Comparison of ENCODE assay signal across 16 cellular contexts in genomic region chr13:40403509-40404241, GRCh38.
DNase-seq lines count a peak whose midpoint lies in the region; ATAC-seq and TF ChIP-seq lines count a peak whose summit lies in the region.
"Had no signal": no experiment of that assay in that cellular context is flagged by ENCODE, and none has a peak within 500 bp of the region (broad histone marks: within the 10 kb centered on the region; RNA-seq: fewer than 3 reads in every experiment).

No MANE protein-coding gene starts in this region.

- H3K36me3 Mint-ChIP-seq in GM23338 (ENCODE audit: low read depth) = no peaks in the 10 kb centered on the region
- no peaks in the 10 kb centered on the region for H3K36me3 Mint-ChIP-seq in activated T-helper 17 cell treated with anti-CD3 and anti-CD28 coated beads, Interleukin-2, amount 50 U/mL, for 72 hours (ENCODE audit: low read depth)
- H3K36me3 Mint-ChIP-seq: naive B cell had no signal

- H4K20me1 ChIP-seq in GM23338 (replicated peaks; ENCODE audit: insufficient read depth) = no peaks in the 10 kb centered on the region
- H4K20me1 ChIP-seq in smooth muscle cell (ENCODE audit: low read depth) = no peaks in the 10 kb centered on the region

- H3K9ac ChIP-seq in adipocyte (ENCODE audit: low read length) (peak overlapping the region; percentile 87), smooth muscle cell (ENCODE audit: low read depth) (peak overlapping the region; percentile 8)

- peak; percentile 31; the same call in 2 of the 3 replicates for ATAC-seq in GM23338
- ATAC-seq in lower lobe of right lung = no peak
- no peak for ATAC-seq in activated T-helper 17 cell treated with anti-CD3 and anti-CD28 coated beads, Interleukin-2, amount 50 U/mL, for 72 hours (replicated peaks)
- ATAC-seq in omental fat pad (ENCODE audit: low FRiP score) = no peak

- intact Hi-C loops in lower lobe of right lung (cut with DNase I) = no loop called here

- no peaks in the 10 kb centered on the region for H3K9me2 ChIP-seq in GM23338 (ENCODE audit: insufficient read depth)

- peaks cover 3% of the 10 kb centered on the region for H3K27me3 Mint-ChIP-seq in GM23338 (ENCODE audit: insufficient read depth, low read depth, poor library complexity)
- no peaks in the 10 kb centered on the region for H3K27me3 Mint-ChIP-seq in activated T-helper 17 cell treated with anti-CD3 and anti-CD28 coated beads, Interleukin-2, amount 50 U/mL, for 72 hours
- H3K27me3 Mint-ChIP-seq: naive B cell had no signal

- H2AFZ ChIP-seq in GM23338 (no peak overlapping the region), smooth muscle cell (ENCODE audit: low read depth) (no peak overlapping the region)

- H3K27ac ChIP-seq in GM23338 (ENCODE audit: low read depth) (no peak overlapping the region), lower lobe of right lung (peak overlapping the region; percentile 69), smooth muscle cell (ENCODE audit: low read depth) (peak overlapping the region; percentile 66)

- H3K27ac Mint-ChIP-seq in GM23338 = no peak overlapping the region
- no peak overlapping the region for H3K27ac Mint-ChIP-seq in activated T-helper 17 cell treated with anti-CD3 and anti-CD28 coated beads, Interleukin-2, amount 50 U/mL, for 72 hours

- H3K4me3 ChIP-seq in GM23338 (no peak overlapping the region), adipocyte (ENCODE audit: low read length) (peak overlapping the region; percentile 51), lower lobe of right lung (no peak overlapping the region), smooth muscle cell (no peak overlapping the region)
- H3K4me3 ChIP-seq: adrenal gland, psoas muscle, tibial artery had no signal

- H3K4me2 ChIP-seq in GM23338 = no peak overlapping the region
- peak overlapping the region; percentile 43 for H3K4me2 ChIP-seq in smooth muscle cell

- no peak for DNase-seq in GM23338 (ENCODE audit: low spot score)
- no peak for DNase-seq in adipocyte (ENCODE audit: low read depth)
- no peak for DNase-seq in lower lobe of right lung
- DNase-seq in smooth muscle cell (lab: John Stamatoyannopoulos, UW; ENCODE audit: unreplicated experiment) = no peak
- DNase-seq in omental fat pad (ENCODE audit: low spot score) = no peak
- no peak for DNase-seq in globus pallidus (ENCODE audit: low spot score)
- no peak for DNase-seq in AG08395 (ENCODE audit: low spot score)
- DNase-seq: GDM1; naive B cell; NCI-H187; NCI-H446 treated with DMSO at 0.1 percent for 48 hours; psoas muscle; stimulated activated CD4-positive, alpha-beta T cell treated with anti-CD3 and anti-CD28 coated beads, Interleukin-2, amount 100 ng/mL, for 24 hours; tibial artery had no signal

- WGBS in smooth muscle cell (ENCODE audit: low lambda C conversion rate) = 94% methylated on average over 17 of the region's 17 CpGs

- H3K27me3 ChIP-seq in GM23338 (ENCODE audit: insufficient read depth) (no peaks in the 10 kb centered on the region), adipocyte (replicated peaks; ENCODE audit: control insufficient read depth, insufficient read depth, low read length) (no peaks in the 10 kb centered on the region), lower lobe of right lung (ENCODE audit: low read depth) (no peaks in the 10 kb centered on the region), smooth muscle cell (ENCODE audit: low read depth) (no peaks in the 10 kb centered on the region)
- H3K27me3 ChIP-seq: adrenal gland, tibial artery had no signal

- H3K4me1 Mint-ChIP-seq in GM23338 = peaks cover 17% of the 10 kb centered on the region
- peaks cover 7% of the 10 kb centered on the region for H3K4me1 Mint-ChIP-seq in activated T-helper 17 cell treated with anti-CD3 and anti-CD28 coated beads, Interleukin-2, amount 50 U/mL, for 72 hours

- no peak overlapping the region for H3K4me3 Mint-ChIP-seq in GM23338
- H3K4me3 Mint-ChIP-seq in activated T-helper 17 cell treated with anti-CD3 and anti-CD28 coated beads, Interleukin-2, amount 50 U/mL, for 72 hours = no peak overlapping the region

- H3K9me3 Mint-ChIP-seq in GM23338 = no peaks in the 10 kb centered on the region
- peaks cover 5% of the 10 kb centered on the region for H3K9me3 Mint-ChIP-seq in activated T-helper 17 cell treated with anti-CD3 and anti-CD28 coated beads, Interleukin-2, amount 50 U/mL, for 72 hours
- H3K9me3 Mint-ChIP-seq: naive B cell had no signal

- H3K4me1 ChIP-seq in GM23338 (ENCODE audit: insufficient read depth) = peaks cover 10% of the 10 kb centered on the region; the same call in 1 of the 2 replicates
- H3K4me1 ChIP-seq in adipocyte (ENCODE audit: control insufficient read depth, insufficient read depth, low read length) = peaks cover 63% of the 10 kb centered on the region
- H3K4me1 ChIP-seq in lower lobe of right lung = peaks cover 41% of the 10 kb centered on the region
- peaks cover 13% of the 10 kb centered on the region for H3K4me1 ChIP-seq in smooth muscle cell (ENCODE audit: low read depth)

- TF ChIP-seq CTCF in GM23338 (conservative IDR thresholded peaks at IDR 0.05; ENCODE audit: low read depth in 2 of 2) (no peak), lower lobe of right lung (IDR thresholded peaks at IDR 0.05) (no peak), smooth muscle cell (IDR thresholded peaks at IDR 0.05; ENCODE audit: borderline replicate concordance, insufficient read depth, poor library complexity, severe bottlenecking) (no peak), omental fat pad (IDR thresholded peaks at IDR 0.05) (no peak)

- H3K9me3 ChIP-seq in adipocyte (ENCODE audit: control insufficient read depth, low read length) (no peaks in the 10 kb centered on the region), lower lobe of right lung (no peaks in the 10 kb centered on the region), smooth muscle cell (replicated peaks; ENCODE audit: low read depth) (no peaks in the 10 kb centered on the region)
- H3K9me3 ChIP-seq: adrenal gland, psoas muscle, tibial artery had no signal

- H3F3A ChIP-seq in GM23338 (replicated peaks; ENCODE audit: low read depth) = no peaks in the 10 kb centered on the region
- H3F3A ChIP-seq in smooth muscle cell (ENCODE audit: low read depth) = peaks cover 10% of the 10 kb centered on the region

- H3K79me2 ChIP-seq in GM23338 (replicated peaks; ENCODE audit: insufficient read depth) (no peaks in the 10 kb centered on the region), smooth muscle cell (ENCODE audit: low read depth) (no peaks in the 10 kb centered on the region)

- no peaks in the 10 kb centered on the region for H3K36me3 ChIP-seq in GM23338 (ENCODE audit: insufficient read depth)
- H3K36me3 ChIP-seq in adipocyte (ENCODE audit: control insufficient read depth, insufficient read depth, low read length, severe bottlenecking) = no peaks in the 10 kb centered on the region
- no peaks in the 10 kb centered on the region for H3K36me3 ChIP-seq in lower lobe of right lung
- H3K36me3 ChIP-seq in smooth muscle cell (ENCODE audit: low read depth) = no peaks in the 10 kb centered on the region
- H3K36me3 ChIP-seq: adrenal gland, tibial artery had no signal

TF ChIP-seq in GM23338, 12 proteins besides CTCF, POLR2A, EP300 and RAD21:
- TF ChIP-seq ZNF114 (CRISPR knock-in tag; IDR thresholded peaks at IDR 0.05) (no peak), JUNB (IDR thresholded peaks at IDR 0.05; ENCODE audit: unreplicated experiment) (no peak)
